2 cellular contexts compared by ENCODE assay signal in the genomic region with DNA sequence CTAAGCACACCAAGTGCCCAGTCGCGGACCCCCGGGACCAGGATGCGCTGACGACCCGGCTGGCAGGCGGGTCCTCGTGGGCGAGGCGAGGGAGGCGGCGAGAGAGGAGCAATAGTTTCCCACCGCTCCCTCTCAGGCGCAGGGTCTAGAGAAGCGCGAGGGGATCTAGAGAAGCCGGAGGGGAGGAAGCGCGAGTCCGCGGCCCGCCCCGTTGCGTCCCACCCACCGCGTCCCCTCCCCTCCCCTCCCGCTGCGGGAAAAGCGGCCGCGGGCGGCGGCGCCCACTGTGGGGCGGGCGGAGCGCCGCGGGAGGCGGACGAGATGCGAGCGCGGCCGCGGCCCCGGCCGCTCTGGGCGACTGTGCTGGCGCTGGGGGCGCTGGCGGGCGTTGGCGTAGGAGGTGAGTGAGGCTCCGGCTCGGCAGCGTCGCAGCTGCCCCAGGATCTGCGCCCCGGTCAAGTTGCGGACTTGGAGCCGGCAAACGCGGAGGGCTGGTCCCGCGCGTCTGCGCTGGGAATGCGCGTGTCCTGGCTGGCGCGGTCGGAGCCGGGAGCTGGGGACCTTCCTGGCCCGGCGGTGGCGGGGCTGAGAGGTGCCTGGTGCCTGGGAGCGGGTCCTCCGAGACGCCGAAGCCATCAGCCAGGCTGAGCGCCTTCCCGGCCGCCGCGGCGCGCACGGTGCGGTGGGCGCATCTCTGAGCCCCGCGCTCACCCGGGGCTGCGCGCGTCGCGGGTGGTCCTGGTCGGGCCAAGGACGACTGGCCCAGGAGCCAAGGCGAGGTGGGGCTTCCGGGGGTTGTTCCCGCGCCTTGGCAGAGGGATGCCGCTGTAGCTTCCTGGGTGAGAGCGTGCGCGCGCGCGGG.
TF ChIP-seq lines count a peak whose summit lies in the region.

Gene ITGB3 (plus strand): TSS at position 287 of the 862 bp plus-strand sequence. CDS start 35 bp downstream, at position 322.

TF ChIP-seq in IMR-90, 13 proteins besides CTCF, POLR2A, EP300 and RAD21 (continued from another document):
- TF ChIP-seq SMC3 (IDR thresholded peaks at IDR 0.05; ENCODE audit: low read depth, low read length) = peak; percentile 16

TF ChIP-seq in SK-N-SH treated with all-trans-retinoic acid at 6 μM for 48 hours, 23 proteins besides CTCF, POLR2A, EP300 and RAD21 (continued from another document):
- TF ChIP-seq, protein P1, sequence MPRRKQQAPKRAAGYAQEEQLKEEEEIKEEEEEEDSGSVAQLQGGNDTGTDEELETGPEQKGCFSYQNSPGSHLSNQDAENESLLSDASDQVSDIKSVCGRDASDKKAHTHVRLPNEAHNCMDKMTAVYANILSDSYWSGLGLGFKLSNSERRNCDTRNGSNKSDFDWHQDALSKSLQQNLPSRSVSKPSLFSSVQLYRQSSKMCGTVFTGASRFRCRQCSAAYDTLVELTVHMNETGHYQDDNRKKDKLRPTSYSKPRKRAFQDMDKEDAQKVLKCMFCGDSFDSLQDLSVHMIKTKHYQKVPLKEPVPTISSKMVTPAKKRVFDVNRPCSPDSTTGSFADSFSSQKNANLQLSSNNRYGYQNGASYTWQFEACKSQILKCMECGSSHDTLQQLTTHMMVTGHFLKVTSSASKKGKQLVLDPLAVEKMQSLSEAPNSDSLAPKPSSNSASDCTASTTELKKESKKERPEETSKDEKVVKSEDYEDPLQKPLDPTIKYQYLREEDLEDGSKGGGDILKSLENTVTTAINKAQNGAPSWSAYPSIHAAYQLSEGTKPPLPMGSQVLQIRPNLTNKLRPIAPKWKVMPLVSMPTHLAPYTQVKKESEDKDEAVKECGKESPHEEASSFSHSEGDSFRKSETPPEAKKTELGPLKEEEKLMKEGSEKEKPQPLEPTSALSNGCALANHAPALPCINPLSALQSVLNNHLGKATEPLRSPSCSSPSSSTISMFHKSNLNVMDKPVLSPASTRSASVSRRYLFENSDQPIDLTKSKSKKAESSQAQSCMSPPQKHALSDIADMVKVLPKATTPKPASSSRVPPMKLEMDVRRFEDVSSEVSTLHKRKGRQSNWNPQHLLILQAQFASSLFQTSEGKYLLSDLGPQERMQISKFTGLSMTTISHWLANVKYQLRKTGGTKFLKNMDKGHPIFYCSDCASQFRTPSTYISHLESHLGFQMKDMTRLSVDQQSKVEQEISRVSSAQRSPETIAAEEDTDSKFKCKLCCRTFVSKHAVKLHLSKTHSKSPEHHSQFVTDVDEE (CRISPR knock-in tag; IDR thresholded peaks at IDR 0.05) = 0 out of 2 replicates have a peak, but pooled peaks have one; percentile 22
- TF ChIP-seq ZFP3 (CRISPR knock-in tag; IDR thresholded peaks at IDR 0.05) = peak; percentile 75; the same call in 1 of the 2 replicates
